Comparison of ENCODE assay signal across 8 cellular contexts in the genomic region with DNA sequence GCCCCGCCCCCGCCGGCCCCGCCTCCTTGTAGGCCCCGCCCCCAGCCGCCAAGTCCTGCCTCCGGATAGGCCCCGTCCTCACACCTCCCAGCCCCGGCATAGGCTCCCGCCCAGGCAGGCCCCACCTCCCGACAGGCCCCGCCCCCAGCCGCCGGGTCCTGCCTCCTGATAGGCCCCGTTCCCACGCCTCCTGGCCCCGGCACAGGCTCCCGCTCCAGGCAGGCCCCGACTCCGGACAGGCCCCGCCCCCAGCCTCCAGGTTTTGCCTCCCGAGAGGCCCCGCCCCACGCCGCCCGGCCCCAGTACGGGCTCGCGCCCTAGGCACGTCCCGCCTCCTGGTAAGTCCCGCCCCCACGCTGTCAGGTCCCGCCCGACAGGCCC. TPM values are rescaled to one million over a fixed set of nuclear protein-coding genes. Genes with fewer than 3 reads are reported as not detected.
DNase-seq lines count a peak whose midpoint lies in the region; ATAC-seq and TF ChIP-seq lines count a peak whose summit lies in the region.

No MANE protein-coding gene starts in this region.

- H3K9me3 ChIP-seq in Karpas-422 (ENCODE audit: low read length) = no peaks in the 10 kb centered on the region

- H3K9me3 Mint-ChIP-seq in GM23338 = no peaks in the 10 kb centered on the region
- H3K9me3 Mint-ChIP-seq in activated T-helper 17 cell treated with anti-CD3 and anti-CD28 coated beads, Interleukin-2, amount 50 U/mL, for 72 hours = no peaks in the 10 kb centered on the region
- H3K9me3 Mint-ChIP-seq in natural killer cell treated with Interleukin-12 subunit alpha and Interleukin-12 subunit beta and Interleukin-15 and Interleukin-18, amount 100 ng/mL, for 72 hours = no peaks in the 10 kb centered on the region
- no peaks in the 10 kb centered on the region for H3K9me3 Mint-ChIP-seq in stimulated activated naive B cell treated with anti-CD40 and anti-IgM and Interleukin-4, amounts not matched to agents 10 μg/mL and 1 μg/mL and 100 μg/mL, for 72 hours

- H4K20me1 ChIP-seq in GM23338 (replicated peaks; ENCODE audit: insufficient read depth) (no peaks in the 10 kb centered on the region; the same call in 1 of the 2 replicates), Karpas-422 (ENCODE audit: insufficient read depth, low read depth, low read length) (no peaks in the 10 kb centered on the region)

- H3F3A ChIP-seq in GM23338 (replicated peaks; ENCODE audit: low read depth) = no peaks in the 10 kb centered on the region; the same call in 1 of the 2 replicates

- no peaks in the 10 kb centered on the region for H3K9me2 ChIP-seq in GM23338 (ENCODE audit: insufficient read depth)
- H3K9me2 ChIP-seq in Karpas-422 (replicated peaks; ENCODE audit: insufficient read depth, low read length) = no peaks in the 10 kb centered on the region

- peak; percentile 88 for ATAC-seq in GM23338
- peak; percentile 96 for ATAC-seq in activated T-helper 17 cell treated with anti-CD3 and anti-CD28 coated beads, Interleukin-2, amount 50 U/mL, for 72 hours (replicated peaks)
- ATAC-seq in natural killer cell treated with Interleukin-12 subunit alpha and Interleukin-12 subunit beta and Interleukin-15 and Interleukin-18, amount 100 ng/mL, for 72 hours = peak; percentile 97 to 98
- ATAC-seq in stimulated activated naive B cell treated with anti-CD40 and anti-IgM and Interleukin-4, amounts not matched to agents 10 μg/mL and 1 μg/mL and 100 μg/mL, for 72 hours (replicated peaks) = peak; percentile 93 to 95

- H3K36me3 Mint-ChIP-seq in GM23338 (ENCODE audit: low read depth) = no peaks in the 10 kb centered on the region
- H3K36me3 Mint-ChIP-seq in activated T-helper 17 cell treated with anti-CD3 and anti-CD28 coated beads, Interleukin-2, amount 50 U/mL, for 72 hours (ENCODE audit: low read depth) = no peaks in the 10 kb centered on the region
- H3K36me3 Mint-ChIP-seq in natural killer cell treated with Interleukin-12 subunit alpha and Interleukin-12 subunit beta and Interleukin-15 and Interleukin-18, amount 100 ng/mL, for 72 hours = no peaks in the 10 kb centered on the region
- no peaks in the 10 kb centered on the region for H3K36me3 Mint-ChIP-seq in stimulated activated naive B cell treated with anti-CD40 and anti-IgM and Interleukin-4, amounts not matched to agents 10 μg/mL and 1 μg/mL and 100 μg/mL, for 72 hours

- H3K4me3 ChIP-seq in GM23338 (peak overlapping the region; percentile 79), Karpas-422 (ENCODE audit: low read length) (no peak overlapping the region)

- peaks cover 13% of the 10 kb centered on the region for H3K27me3 Mint-ChIP-seq in GM23338 (ENCODE audit: insufficient read depth, low read depth, poor library complexity)
- no peaks in the 10 kb centered on the region for H3K27me3 Mint-ChIP-seq in activated T-helper 17 cell treated with anti-CD3 and anti-CD28 coated beads, Interleukin-2, amount 50 U/mL, for 72 hours
- no peaks in the 10 kb centered on the region for H3K27me3 Mint-ChIP-seq in natural killer cell treated with Interleukin-12 subunit alpha and Interleukin-12 subunit beta and Interleukin-15 and Interleukin-18, amount 100 ng/mL, for 72 hours
- no peaks in the 10 kb centered on the region for H3K27me3 Mint-ChIP-seq in stimulated activated naive B cell treated with anti-CD40 and anti-IgM and Interleukin-4, amounts not matched to agents 10 μg/mL and 1 μg/mL and 100 μg/mL, for 72 hours

- DNase-seq in DMS53 treated with DMSO at 0.1 percent for 48 hours (lab: John Stamatoyannopoulos, UW; ENCODE audit: unreplicated experiment) (peak; percentile 89), GM23338 (ENCODE audit: low spot score) (peak; percentile 99), Karpas-422 (peak; percentile 66), RPMI7951 (ENCODE audit: low read depth) (peak; percentile 99), fibroblast of peridontal ligament (ENCODE audit: extremely low read depth) (peak; percentile 96)
- peak; percentile 99 for DNase-seq in natural killer cell treated with Interleukin-12 subunit alpha and Interleukin-12 subunit beta and Interleukin-15 and Interleukin-18, amount 100 ng/mL, for 72 hours (ENCODE audit: low spot score)
- DNase-seq in stimulated activated naive B cell treated with anti-CD40 and anti-IgM and Interleukin-4, amounts not matched to agents 10 μg/mL and 1 μg/mL and 100 μg/mL, for 72 hours = peak; percentile 97

- H3K4me3 Mint-ChIP-seq in GM23338 = peak overlapping the region; percentile 64; the same call in 2 of the 3 replicates
- peak overlapping the region; percentile 70 for H3K4me3 Mint-ChIP-seq in activated T-helper 17 cell treated with anti-CD3 and anti-CD28 coated beads, Interleukin-2, amount 50 U/mL, for 72 hours
- peak overlapping the region; percentile 49 for H3K4me3 Mint-ChIP-seq in natural killer cell treated with Interleukin-12 subunit alpha and Interleukin-12 subunit beta and Interleukin-15 and Interleukin-18, amount 100 ng/mL, for 72 hours
- H3K4me3 Mint-ChIP-seq in stimulated activated naive B cell treated with anti-CD40 and anti-IgM and Interleukin-4, amounts not matched to agents 10 μg/mL and 1 μg/mL and 100 μg/mL, for 72 hours = peak overlapping the region; percentile 78 to 84

- H3K4me1 Mint-ChIP-seq in GM23338 = peaks cover 18% of the 10 kb centered on the region; the same call in 2 of the 3 replicates
- peaks cover 6% of the 10 kb centered on the region for H3K4me1 Mint-ChIP-seq in activated T-helper 17 cell treated with anti-CD3 and anti-CD28 coated beads, Interleukin-2, amount 50 U/mL, for 72 hours
- H3K4me1 Mint-ChIP-seq in natural killer cell treated with Interleukin-12 subunit alpha and Interleukin-12 subunit beta and Interleukin-15 and Interleukin-18, amount 100 ng/mL, for 72 hours (ENCODE audit: low read depth in 2 of 2) = peaks cover 4 to 13% of the 10 kb centered on the region in 2 donors
- peaks cover 13 to 34% of the 10 kb centered on the region in 2 donors for H3K4me1 Mint-ChIP-seq in stimulated activated naive B cell treated with anti-CD40 and anti-IgM and Interleukin-4, amounts not matched to agents 10 μg/mL and 1 μg/mL and 100 μg/mL, for 72 hours

- H3K27ac ChIP-seq in GM23338 (ENCODE audit: low read depth) (no peak overlapping the region), Karpas-422 (ENCODE audit: low read length) (no peak overlapping the region)

- H2AFZ ChIP-seq in GM23338 (no peak overlapping the region), Karpas-422 (ENCODE audit: low read length) (no peak overlapping the region)

- H3K27me3 ChIP-seq in GM23338 (ENCODE audit: insufficient read depth) (no peaks in the 10 kb centered on the region), Karpas-422 (ENCODE audit: low read length) (no peaks in the 10 kb centered on the region)

- no peak overlapping the region for H3K27ac Mint-ChIP-seq in GM23338
- H3K27ac Mint-ChIP-seq in activated T-helper 17 cell treated with anti-CD3 and anti-CD28 coated beads, Interleukin-2, amount 50 U/mL, for 72 hours = no peak overlapping the region
- H3K27ac Mint-ChIP-seq in natural killer cell treated with Interleukin-12 subunit alpha and Interleukin-12 subunit beta and Interleukin-15 and Interleukin-18, amount 100 ng/mL, for 72 hours = no peak overlapping the region
- no peak overlapping the region for H3K27ac Mint-ChIP-seq in stimulated activated naive B cell treated with anti-CD40 and anti-IgM and Interleukin-4, amounts not matched to agents 10 μg/mL and 1 μg/mL and 100 μg/mL, for 72 hours

- H3K4me2 ChIP-seq in GM23338 (peak overlapping the region; percentile 89; the same call in 1 of the 2 replicates), Karpas-422 (ENCODE audit: low read depth, low read length, poor library complexity, severe bottlenecking) (no peak overlapping the region)

- H3K36me3 ChIP-seq in GM23338 (ENCODE audit: insufficient read depth) = no peaks in the 10 kb centered on the region
- H3K36me3 ChIP-seq in Karpas-422 (ENCODE audit: insufficient read depth, low read length) = no peaks in the 10 kb centered on the region

- H3K4me1 ChIP-seq in GM23338 (ENCODE audit: insufficient read depth) (peaks cover 6% of the 10 kb centered on the region; the same call in 1 of the 2 replicates), Karpas-422 (ENCODE audit: low read length) (no peaks in the 10 kb centered on the region)

- no peak for TF ChIP-seq CTCF in GM23338 (conservative IDR thresholded peaks at IDR 0.05; ENCODE audit: low read depth in 2 of 2)

- no peaks in the 10 kb centered on the region for H3K79me2 ChIP-seq in GM23338 (replicated peaks; ENCODE audit: insufficient read depth)
- no peaks in the 10 kb centered on the region for H3K79me2 ChIP-seq in Karpas-422 (ENCODE audit: low read length)

- no peak overlapping the region for H3K9ac ChIP-seq in Karpas-422 (ENCODE audit: low read length)

TF ChIP-seq in GM23338, 12 proteins besides CTCF, POLR2A, EP300 and RAD21:
- TF ChIP-seq STAT1 (IDR thresholded peaks at IDR 0.05; ENCODE audit: unreplicated experiment) (no peak), CREB1 (CRISPR knock-in tag; IDR thresholded peaks at IDR 0.05; ENCODE audit: low read depth) (0 out of 2 replicates have a peak, but pooled peaks have one; percentile 20)

RNA-seq across cellular contexts. Expression of gene MICALL2, which starts 0.2 kb away (rescaled TPM):
- total RNA-seq in GM23338 (2014; rRNA removed; shearing (Covaris generic)) = 11.8 and 13.0 TPM in 2 replicates
- polyA plus RNA-seq in GM23338 (2016; fragmentation: Nextera tagmentation; extraction: Ambion mirVana) = 6.3 and 7.0 TPM in 2 replicates
- not detected in 2 replicates for total RNA-seq in Karpas-422 (2014; rRNA removed; shearing (Covaris generic); ENCODE audit: low replicate concordance)
- 16.0 and 20.1 TPM in 2 replicates for total RNA-seq in RPMI7951 (2014; rRNA removed; shearing (Covaris generic))
- 1 to 10 TPM; 1.8 to 5.1 TPM for total RNA-seq in activated T-helper 17 cell treated with anti-CD3 and anti-CD28 coated beads, Interleukin-2, amount 50 U/mL, for 72 hours
- total RNA-seq in natural killer cell treated with Interleukin-12 subunit alpha and Interleukin-12 subunit beta and Interleukin-15 and Interleukin-18, amount 100 ng/mL, for 72 hours = 1 to 10 TPM; 2.0 to 2.1 TPM

RNA-seq across cellular contexts. Expression of gene INTS1, which starts 44.7 kb away (rescaled TPM):
- total RNA-seq in GM23338 (2014; rRNA removed; shearing (Covaris generic)) = 81.1 and 111 TPM in 2 replicates
- 31.4 and 35.1 TPM in 2 replicates for polyA plus RNA-seq in GM23338 (2016; fragmentation: Nextera tagmentation; extraction: Ambion mirVana)
- 25.7 and 42.1 TPM in 2 replicates for total RNA-seq in Karpas-422 (2014; rRNA removed; shearing (Covaris generic); ENCODE audit: low replicate concordance)
- 43.3 and 49.5 TPM in 2 replicates for total RNA-seq in RPMI7951 (2014; rRNA removed; shearing (Covaris generic))
- 100 to 1,000 TPM; 116 to 147 TPM for total RNA-seq in activated T-helper 17 cell treated with anti-CD3 and anti-CD28 coated beads, Interleukin-2, amount 50 U/mL, for 72 hours
- 100 to 1,000 TPM in 1 of 2 donors, 10 to 100 TPM in 1; 79.0 to 153 TPM for total RNA-seq in natural killer cell treated with Interleukin-12 subunit alpha and Interleukin-12 subunit beta and Interleukin-15 and Interleukin-18, amount 100 ng/mL, for 72 hours
